Comparison of ENCODE assay signal across 2 cellular contexts in the genomic region with DNA sequence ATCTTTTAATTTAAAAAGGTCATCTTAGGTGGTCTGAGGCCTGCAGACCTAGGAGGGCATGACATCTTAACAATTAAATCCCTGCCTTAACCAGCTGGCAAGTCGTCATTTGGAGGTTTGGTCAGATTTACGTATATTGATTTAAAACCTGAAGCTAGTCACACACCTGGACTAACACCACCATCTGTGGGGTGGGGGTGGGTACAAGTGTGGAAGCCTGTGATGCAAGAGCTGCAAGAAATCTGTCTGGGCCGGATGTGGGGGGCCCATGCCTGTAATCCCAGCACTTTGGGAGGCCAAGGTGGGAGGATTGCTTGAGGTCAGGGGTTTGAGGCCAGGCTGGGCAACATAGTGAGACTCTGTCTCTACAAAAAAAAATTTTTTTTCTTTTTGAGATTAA.
TF ChIP-seq lines count a peak whose summit lies in the region.

No MANE protein-coding gene starts in this region.

TF ChIP-seq in HepG2, 621 proteins besides CTCF, POLR2A, EP300 and RAD21:
- TF ChIP-seq, protein P1, sequence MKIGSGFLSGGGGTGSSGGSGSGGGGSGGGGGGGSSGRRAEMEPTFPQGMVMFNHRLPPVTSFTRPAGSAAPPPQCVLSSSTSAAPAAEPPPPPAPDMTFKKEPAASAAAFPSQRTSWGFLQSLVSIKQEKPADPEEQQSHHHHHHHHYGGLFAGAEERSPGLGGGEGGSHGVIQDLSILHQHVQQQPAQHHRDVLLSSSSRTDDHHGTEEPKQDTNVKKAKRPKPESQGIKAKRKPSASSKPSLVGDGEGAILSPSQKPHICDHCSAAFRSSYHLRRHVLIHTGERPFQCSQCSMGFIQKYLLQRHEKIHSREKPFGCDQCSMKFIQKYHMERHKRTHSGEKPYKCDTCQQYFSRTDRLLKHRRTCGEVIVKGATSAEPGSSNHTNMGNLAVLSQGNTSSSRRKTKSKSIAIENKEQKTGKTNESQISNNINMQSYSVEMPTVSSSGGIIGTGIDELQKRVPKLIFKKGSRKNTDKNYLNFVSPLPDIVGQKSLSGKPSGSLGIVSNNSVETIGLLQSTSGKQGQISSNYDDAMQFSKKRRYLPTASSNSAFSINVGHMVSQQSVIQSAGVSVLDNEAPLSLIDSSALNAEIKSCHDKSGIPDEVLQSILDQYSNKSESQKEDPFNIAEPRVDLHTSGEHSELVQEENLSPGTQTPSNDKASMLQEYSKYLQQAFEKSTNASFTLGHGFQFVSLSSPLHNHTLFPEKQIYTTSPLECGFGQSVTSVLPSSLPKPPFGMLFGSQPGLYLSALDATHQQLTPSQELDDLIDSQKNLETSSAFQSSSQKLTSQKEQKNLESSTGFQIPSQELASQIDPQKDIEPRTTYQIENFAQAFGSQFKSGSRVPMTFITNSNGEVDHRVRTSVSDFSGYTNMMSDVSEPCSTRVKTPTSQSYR (CRISPR knock-in tag; IDR thresholded peaks at IDR 0.05; ENCODE audit: borderline replicate concordance), result 0 out of 2 replicates have a peak, but pooled peaks have one; percentile 7
- TF ChIP-seq, protein P2, sequence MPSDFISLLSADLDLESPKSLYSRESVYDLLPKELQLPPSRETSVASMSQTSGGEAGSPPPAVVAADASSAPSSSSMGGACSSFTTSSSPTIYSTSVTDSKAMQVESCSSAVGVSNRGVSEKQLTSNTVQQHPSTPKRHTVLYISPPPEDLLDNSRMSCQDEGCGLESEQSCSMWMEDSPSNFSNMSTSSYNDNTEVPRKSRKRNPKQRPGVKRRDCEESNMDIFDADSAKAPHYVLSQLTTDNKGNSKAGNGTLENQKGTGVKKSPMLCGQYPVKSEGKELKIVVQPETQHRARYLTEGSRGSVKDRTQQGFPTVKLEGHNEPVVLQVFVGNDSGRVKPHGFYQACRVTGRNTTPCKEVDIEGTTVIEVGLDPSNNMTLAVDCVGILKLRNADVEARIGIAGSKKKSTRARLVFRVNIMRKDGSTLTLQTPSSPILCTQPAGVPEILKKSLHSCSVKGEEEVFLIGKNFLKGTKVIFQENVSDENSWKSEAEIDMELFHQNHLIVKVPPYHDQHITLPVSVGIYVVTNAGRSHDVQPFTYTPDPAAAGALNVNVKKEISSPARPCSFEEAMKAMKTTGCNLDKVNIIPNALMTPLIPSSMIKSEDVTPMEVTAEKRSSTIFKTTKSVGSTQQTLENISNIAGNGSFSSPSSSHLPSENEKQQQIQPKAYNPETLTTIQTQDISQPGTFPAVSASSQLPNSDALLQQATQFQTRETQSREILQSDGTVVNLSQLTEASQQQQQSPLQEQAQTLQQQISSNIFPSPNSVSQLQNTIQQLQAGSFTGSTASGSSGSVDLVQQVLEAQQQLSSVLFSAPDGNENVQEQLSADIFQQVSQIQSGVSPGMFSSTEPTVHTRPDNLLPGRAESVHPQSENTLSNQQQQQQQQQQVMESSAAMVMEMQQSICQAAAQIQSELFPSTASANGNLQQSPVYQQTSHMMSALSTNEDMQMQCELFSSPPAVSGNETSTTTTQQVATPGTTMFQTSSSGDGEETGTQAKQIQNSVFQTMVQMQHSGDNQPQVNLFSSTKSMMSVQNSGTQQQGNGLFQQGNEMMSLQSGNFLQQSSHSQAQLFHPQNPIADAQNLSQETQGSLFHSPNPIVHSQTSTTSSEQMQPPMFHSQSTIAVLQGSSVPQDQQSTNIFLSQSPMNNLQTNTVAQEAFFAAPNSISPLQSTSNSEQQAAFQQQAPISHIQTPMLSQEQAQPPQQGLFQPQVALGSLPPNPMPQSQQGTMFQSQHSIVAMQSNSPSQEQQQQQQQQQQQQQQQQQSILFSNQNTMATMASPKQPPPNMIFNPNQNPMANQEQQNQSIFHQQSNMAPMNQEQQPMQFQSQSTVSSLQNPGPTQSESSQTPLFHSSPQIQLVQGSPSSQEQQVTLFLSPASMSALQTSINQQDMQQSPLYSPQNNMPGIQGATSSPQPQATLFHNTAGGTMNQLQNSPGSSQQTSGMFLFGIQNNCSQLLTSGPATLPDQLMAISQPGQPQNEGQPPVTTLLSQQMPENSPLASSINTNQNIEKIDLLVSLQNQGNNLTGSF (CRISPR knock-in tag; IDR thresholded peaks at IDR 0.05), result no peak

TF ChIP-seq in HEK293T, 16 proteins besides CTCF, POLR2A, EP300 and RAD21:
- TF ChIP-seq ELF4 (IDR thresholded peaks at IDR 0.05) (no peak), LEF1 (IDR thresholded peaks at IDR 0.05; ENCODE audit: borderline replicate concordance) (no peak), ARNT (IDR thresholded peaks at IDR 0.05) (no peak), BHLHE40 (IDR thresholded peaks at IDR 0.05; ENCODE audit: borderline replicate concordance) (no peak), FOXK2 (IDR thresholded peaks at IDR 0.05) (no peak), SP1 (IDR thresholded peaks at IDR 0.05) (no peak)
